In the genomic region with DNA sequence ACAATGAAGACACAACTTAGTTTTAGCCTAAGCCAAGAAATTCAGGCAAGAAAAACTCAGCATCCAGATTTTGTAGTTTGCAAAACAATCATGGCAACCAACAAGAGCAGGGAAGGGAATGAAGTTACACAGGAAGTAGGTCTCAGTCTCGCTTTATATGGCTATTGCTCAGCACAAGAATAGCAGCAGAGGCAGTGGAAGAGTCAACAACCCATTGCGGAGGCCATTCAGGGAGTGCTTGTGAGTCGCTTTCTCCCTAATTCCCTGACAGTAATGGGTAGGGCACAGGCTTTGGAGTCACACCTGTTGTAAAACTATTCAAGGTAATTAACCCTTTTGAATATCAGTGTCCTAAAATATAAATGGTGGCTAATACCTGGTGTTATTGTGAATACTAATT, we compare ENCODE assay signal across 21 cellular contexts.
"Had no signal": no experiment of that assay in that cellular context is flagged by ENCODE, and none has a peak within 500 bp of the region (broad histone marks: within the 10 kb centered on the region; RNA-seq: fewer than 3 reads in every experiment).

No MANE protein-coding gene starts in this region.

- H3K27ac ChIP-seq: adrenal gland, SK-N-MC, WERI-Rb-1 had no signal

- H3K4me1 Mint-ChIP-seq: activated naive CD8-positive, alpha-beta T cell treated with anti-CD3 and anti-CD28 coated beads, Interleukin-2, amount 10 ng/mL, durations not matched to agents 7 days and 5 days had no signal

- H3K4me1 ChIP-seq: adrenal gland had no signal

- H3K9me3 Mint-ChIP-seq: activated naive CD8-positive, alpha-beta T cell treated with anti-CD3 and anti-CD28 coated beads, Interleukin-2, amount 10 ng/mL, durations not matched to agents 7 days and 5 days had no signal

- H3K36me3 Mint-ChIP-seq: activated naive CD8-positive, alpha-beta T cell treated with anti-CD3 and anti-CD28 coated beads, Interleukin-2, amount 10 ng/mL, durations not matched to agents 7 days and 5 days had no signal

- ATAC-seq: activated CD4-positive, CD25-positive, alpha-beta regulatory T cell treated with anti-CD3 and anti-CD28 coated beads, Interleukin-2, amount 50 U/mL, for 24 hours; activated CD8-positive, alpha-beta T cell treated with anti-CD3 and anti-CD28 coated beads, Interleukin-2, amount 10 ng/mL, durations not matched to agents 7 days and 5 days had no signal

- H3K27me3 ChIP-seq: adrenal gland had no signal

- H3K9me3 ChIP-seq: adrenal gland had no signal

- DNase-seq: activated CD4-positive, alpha-beta T cell treated with anti-CD3 and anti-CD28 coated beads for 48 hours; activated CD4-positive, alpha-beta T cell treated with anti-CD3 and anti-CD28 coated beads, Interleukin-2, amount 50 U/mL, for 4 hours; activated CD8-positive, alpha-beta memory T cell treated with anti-CD3 and anti-CD28 coated beads, Interleukin-2, amount 50 U/mL, for 48 hours; activated CD8-positive, alpha-beta T cell treated with anti-CD3 and anti-CD28 coated beads, Interleukin-2, amount 10 ng/mL, durations not matched to agents 7 days and 5 days; activated naive CD4-positive, alpha-beta T cell treated with anti-CD3 and anti-CD28 coated beads, Interleukin-2, amount 50 U/mL, for 16 hours; activated naive CD8-positive, alpha-beta T cell treated with anti-CD3 and anti-CD28 coated beads, Interleukin-2, amount 10 ng/mL, durations not matched to agents 7 days and 5 days; activated T-cell treated with anti-CD3 and anti-CD28 coated beads, Interleukin-2, amount 50 U/mL, for 1 hour; adrenal gland; anterior cingulate cortex; cerebellar nuclear complex; NCI-H1092; NCI-H1417; NCI-H1930; NCI-H2107; NCI-H345; NCI-H510A; SIG-M5; T-helper 1 cell had no signal

- H3K4me3 ChIP-seq: adrenal gland, SK-N-MC had no signal

- H3K4me3 Mint-ChIP-seq: activated CD8-positive, alpha-beta T cell treated with anti-CD3 and anti-CD28 coated beads, Interleukin-2, amount 10 ng/mL, durations not matched to agents 7 days and 5 days; activated naive CD8-positive, alpha-beta T cell treated with anti-CD3 and anti-CD28 coated beads, Interleukin-2, amount 10 ng/mL, durations not matched to agents 7 days and 5 days had no signal

- H3K27me3 Mint-ChIP-seq: activated naive CD8-positive, alpha-beta T cell treated with anti-CD3 and anti-CD28 coated beads, Interleukin-2, amount 10 ng/mL, durations not matched to agents 7 days and 5 days had no signal

- H3K36me3 ChIP-seq: adrenal gland, WERI-Rb-1 had no signal

- H3K27ac Mint-ChIP-seq: activated CD8-positive, alpha-beta T cell treated with anti-CD3 and anti-CD28 coated beads, Interleukin-2, amount 10 ng/mL, durations not matched to agents 7 days and 5 days; activated naive CD8-positive, alpha-beta T cell treated with anti-CD3 and anti-CD28 coated beads, Interleukin-2, amount 10 ng/mL, durations not matched to agents 7 days and 5 days had no signal
